ENCODE assay signal across 1 cellular context in the genomic region with DNA sequence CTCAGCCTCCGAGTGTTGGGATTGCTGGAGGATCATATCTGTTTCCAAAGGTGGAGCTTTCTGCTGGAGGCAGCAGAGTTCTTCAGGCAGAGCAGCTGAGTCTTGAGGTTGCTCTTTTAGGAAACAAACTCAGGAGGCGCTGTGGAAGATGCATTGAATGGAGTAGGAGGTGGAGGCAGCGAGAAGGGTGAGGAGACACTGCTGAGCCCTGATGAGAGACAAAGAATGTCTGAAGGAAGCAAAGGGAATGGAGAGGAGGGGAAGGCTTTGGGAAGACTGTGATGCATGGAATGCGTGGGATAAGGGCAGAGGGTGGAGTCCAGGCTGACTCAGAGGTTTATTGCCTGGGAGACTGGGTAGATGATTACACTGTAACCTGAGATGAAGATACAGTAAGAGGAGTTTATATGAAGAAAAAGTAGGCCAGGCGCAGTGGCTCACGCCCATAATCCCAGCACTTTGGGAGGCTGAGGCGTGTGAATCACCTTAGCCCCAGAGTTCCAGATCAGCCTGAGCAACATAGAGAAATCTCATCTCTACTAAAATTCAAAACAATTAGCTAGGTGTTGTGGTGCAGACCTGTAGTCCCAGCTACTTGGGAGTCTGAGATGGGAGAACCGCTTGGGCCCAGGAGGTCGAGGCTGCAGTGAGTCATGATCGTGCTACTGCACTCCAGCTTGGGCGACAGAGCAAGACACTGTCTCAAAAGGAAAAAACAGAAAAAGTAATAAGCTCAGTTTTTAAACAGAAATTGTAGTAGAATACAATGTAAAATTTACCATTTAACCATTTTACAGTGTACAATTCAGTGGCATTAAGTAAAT.
A peak's percentile ranks its signal among the peaks of the same experiment; 100 is the strongest.
TF ChIP-seq lines count a peak whose summit lies in the region.

No MANE protein-coding gene starts in this region.

TF ChIP-seq in HEK293, 187 proteins besides CTCF, POLR2A, EP300 and RAD21 (continued from another document and continues in another):
- TF ChIP-seq, protein P1, sequence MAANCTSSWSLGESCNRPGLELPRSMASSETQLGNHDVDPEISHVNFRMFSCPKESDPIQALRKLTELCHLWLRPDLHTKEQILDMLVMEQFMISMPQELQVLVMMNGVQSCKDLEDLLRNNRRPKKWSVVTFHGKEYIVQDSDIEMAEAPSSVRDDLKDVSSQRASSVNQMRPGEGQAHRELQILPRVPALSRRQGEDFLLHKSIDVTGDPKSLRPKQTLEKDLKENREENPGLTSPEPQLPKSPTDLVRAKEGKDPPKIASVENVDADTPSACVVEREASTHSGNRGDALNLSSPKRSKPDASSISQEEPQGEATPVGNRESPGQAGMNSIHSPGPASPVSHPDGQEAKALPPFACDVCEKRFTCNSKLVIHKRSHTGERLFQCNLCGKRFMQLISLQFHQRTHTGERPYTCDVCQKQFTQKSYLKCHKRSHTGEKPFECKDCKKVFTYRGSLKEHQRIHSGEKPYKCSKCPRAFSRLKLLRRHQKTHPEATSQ (tag by site-specific recombination; IDR thresholded peaks at IDR 0.05): no peak; the same call in 1 of the 2 replicates
- TF ChIP-seq, protein P2, sequence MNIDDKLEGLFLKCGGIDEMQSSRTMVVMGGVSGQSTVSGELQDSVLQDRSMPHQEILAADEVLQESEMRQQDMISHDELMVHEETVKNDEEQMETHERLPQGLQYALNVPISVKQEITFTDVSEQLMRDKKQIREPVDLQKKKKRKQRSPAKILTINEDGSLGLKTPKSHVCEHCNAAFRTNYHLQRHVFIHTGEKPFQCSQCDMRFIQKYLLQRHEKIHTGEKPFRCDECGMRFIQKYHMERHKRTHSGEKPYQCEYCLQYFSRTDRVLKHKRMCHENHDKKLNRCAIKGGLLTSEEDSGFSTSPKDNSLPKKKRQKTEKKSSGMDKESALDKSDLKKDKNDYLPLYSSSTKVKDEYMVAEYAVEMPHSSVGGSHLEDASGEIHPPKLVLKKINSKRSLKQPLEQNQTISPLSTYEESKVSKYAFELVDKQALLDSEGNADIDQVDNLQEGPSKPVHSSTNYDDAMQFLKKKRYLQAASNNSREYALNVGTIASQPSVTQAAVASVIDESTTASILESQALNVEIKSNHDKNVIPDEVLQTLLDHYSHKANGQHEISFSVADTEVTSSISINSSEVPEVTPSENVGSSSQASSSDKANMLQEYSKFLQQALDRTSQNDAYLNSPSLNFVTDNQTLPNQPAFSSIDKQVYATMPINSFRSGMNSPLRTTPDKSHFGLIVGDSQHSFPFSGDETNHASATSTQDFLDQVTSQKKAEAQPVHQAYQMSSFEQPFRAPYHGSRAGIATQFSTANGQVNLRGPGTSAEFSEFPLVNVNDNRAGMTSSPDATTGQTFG (tag by site-specific recombination; IDR thresholded peaks at IDR 0.05; ENCODE audit: borderline replicate concordance): no peak
- TF ChIP-seq ZNF2 (tag by site-specific recombination; IDR thresholded peaks at IDR 0.05) (peak; percentile 99), ZNF214 (tag by site-specific recombination; IDR thresholded peaks at IDR 0.05; ENCODE audit: borderline replicate concordance) (no peak), GLIS1 (tag by site-specific recombination; IDR thresholded peaks at IDR 0.05) (peak; percentile 85), ZNF221 (tag by site-specific recombination; IDR thresholded peaks at IDR 0.05; ENCODE audit: borderline replicate concordance) (no peak), OVOL3 (tag by site-specific recombination; IDR thresholded peaks at IDR 0.05) (peak; percentile 46; the same call in 1 of the 2 replicates), ZNF266 (tag by site-specific recombination; IDR thresholded peaks at IDR 0.05; ENCODE audit: low read depth) (no peak), ZNF341 (tag by site-specific recombination; IDR thresholded peaks at IDR 0.05; ENCODE audit: low read depth) (peak; percentile 78), ZNF530 (tag by site-specific recombination; IDR thresholded peaks at IDR 0.05; ENCODE audit: low read depth) (no peak), ZFP69B (tag by site-specific recombination; IDR thresholded peaks at IDR 0.05) (peak; percentile 91; the same call in 1 of the 2 replicates), ZNF48 (tag by site-specific recombination; IDR thresholded peaks at IDR 0.05) (no peak), ZNF501 (tag by site-specific recombination; IDR thresholded peaks at IDR 0.05) (0 out of 2 replicates have a peak, but pooled peaks have one; percentile 28), ZNF585B (tag by site-specific recombination; IDR thresholded peaks at IDR 0.05) (no peak), ZNF549 (tag by site-specific recombination; IDR thresholded peaks at IDR 0.05) (no peak), KLF1 (tag by site-specific recombination; IDR thresholded peaks at IDR 0.05) (peak; percentile 99), SP3 (tag by site-specific recombination; IDR thresholded peaks at IDR 0.05) (peak; percentile 79), RBAK (tag by site-specific recombination; IDR thresholded peaks at IDR 0.05) (no peak), ZBTB17 (tag by site-specific recombination; IDR thresholded peaks at IDR 0.05) (peak; percentile 100), ZBTB7A (tag by site-specific recombination; IDR thresholded peaks at IDR 0.05; ENCODE audit: low read depth) (no peak), ZNF140 (tag by site-specific recombination; IDR thresholded peaks at IDR 0.05) (no peak), ZNF558 (tag by site-specific recombination; IDR thresholded peaks at IDR 0.05) (peak; percentile 20; the same call in 1 of the 2 replicates), ZNF624 (tag by site-specific recombination; IDR thresholded peaks at IDR 0.05) (no peak), ZNF23 (tag by site-specific recombination; IDR thresholded peaks at IDR 0.05; ENCODE audit: borderline replicate concordance) (no peak), ZNF777 (tag by site-specific recombination; IDR thresholded peaks at IDR 0.05; ENCODE audit: borderline replicate concordance) (no peak), OSR2 (tag by site-specific recombination; IDR thresholded peaks at IDR 0.05) (peak; percentile 95), KLF8 (tag by site-specific recombination; IDR thresholded peaks at IDR 0.05) (peak; percentile 97), ZNF366 (tag by site-specific recombination; conservative IDR thresholded peaks at IDR 0.05) (peak; percentile 97), ZNF843 (tag by site-specific recombination; IDR thresholded peaks at IDR 0.05) (peak; percentile 78), ZNF37A (tag by site-specific recombination; IDR thresholded peaks at IDR 0.05) (no peak), ZNF184 (tag by site-specific recombination; IDR thresholded peaks at IDR 0.05) (no peak; the same call in none of the 2 replicates), GLI2 (tag by site-specific recombination; IDR thresholded peaks at IDR 0.05; ENCODE audit: borderline replicate concordance, low read depth) (no peak), ZNF19 (tag by site-specific recombination; IDR thresholded peaks at IDR 0.05; ENCODE audit: low read depth) (no peak), PRDM10 (tag by site-specific recombination; IDR thresholded peaks at IDR 0.05) (peak; percentile 71), ZNF791 (tag by site-specific recombination; IDR thresholded peaks at IDR 0.05) (no peak), ZNF157 (tag by site-specific recombination; IDR thresholded peaks at IDR 0.05) (no peak), SP7 (tag by site-specific recombination; IDR thresholded peaks at IDR 0.05) (peak; percentile 99)
- TF ChIP-seq, protein P3, sequence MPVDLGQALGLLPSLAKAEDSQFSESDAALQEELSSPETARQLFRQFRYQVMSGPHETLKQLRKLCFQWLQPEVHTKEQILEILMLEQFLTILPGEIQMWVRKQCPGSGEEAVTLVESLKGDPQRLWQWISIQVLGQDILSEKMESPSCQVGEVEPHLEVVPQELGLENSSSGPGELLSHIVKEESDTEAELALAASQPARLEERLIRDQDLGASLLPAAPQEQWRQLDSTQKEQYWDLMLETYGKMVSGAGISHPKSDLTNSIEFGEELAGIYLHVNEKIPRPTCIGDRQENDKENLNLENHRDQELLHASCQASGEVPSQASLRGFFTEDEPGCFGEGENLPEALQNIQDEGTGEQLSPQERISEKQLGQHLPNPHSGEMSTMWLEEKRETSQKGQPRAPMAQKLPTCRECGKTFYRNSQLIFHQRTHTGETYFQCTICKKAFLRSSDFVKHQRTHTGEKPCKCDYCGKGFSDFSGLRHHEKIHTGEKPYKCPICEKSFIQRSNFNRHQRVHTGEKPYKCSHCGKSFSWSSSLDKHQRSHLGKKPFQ (tag by site-specific recombination; IDR thresholded peaks at IDR 0.05): no peak; the same call in none of the 2 replicates
- TF ChIP-seq, protein P4, sequence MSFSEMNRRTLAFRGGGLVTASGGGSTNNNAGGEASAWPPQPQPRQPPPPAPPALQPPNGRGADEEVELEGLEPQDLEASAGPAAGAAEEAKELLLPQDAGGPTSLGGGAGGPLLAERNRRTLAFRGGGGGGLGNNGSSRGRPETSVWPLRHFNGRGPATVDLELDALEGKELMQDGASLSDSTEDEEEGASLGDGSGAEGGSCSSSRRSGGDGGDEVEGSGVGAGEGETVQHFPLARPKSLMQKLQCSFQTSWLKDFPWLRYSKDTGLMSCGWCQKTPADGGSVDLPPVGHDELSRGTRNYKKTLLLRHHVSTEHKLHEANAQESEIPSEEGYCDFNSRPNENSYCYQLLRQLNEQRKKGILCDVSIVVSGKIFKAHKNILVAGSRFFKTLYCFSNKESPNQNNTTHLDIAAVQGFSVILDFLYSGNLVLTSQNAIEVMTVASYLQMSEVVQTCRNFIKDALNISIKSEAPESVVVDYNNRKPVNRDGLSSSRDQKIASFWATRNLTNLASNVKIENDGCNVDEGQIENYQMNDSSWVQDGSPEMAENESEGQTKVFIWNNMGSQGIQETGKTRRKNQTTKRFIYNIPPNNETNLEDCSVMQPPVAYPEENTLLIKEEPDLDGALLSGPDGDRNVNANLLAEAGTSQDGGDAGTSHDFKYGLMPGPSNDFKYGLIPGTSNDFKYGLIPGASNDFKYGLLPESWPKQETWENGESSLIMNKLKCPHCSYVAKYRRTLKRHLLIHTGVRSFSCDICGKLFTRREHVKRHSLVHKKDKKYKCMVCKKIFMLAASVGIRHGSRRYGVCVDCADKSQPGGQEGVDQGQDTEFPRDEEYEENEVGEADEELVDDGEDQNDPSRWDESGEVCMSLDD (tag by site-specific recombination; IDR thresholded peaks at IDR 0.05): no peak
- TF ChIP-seq, protein P5, sequence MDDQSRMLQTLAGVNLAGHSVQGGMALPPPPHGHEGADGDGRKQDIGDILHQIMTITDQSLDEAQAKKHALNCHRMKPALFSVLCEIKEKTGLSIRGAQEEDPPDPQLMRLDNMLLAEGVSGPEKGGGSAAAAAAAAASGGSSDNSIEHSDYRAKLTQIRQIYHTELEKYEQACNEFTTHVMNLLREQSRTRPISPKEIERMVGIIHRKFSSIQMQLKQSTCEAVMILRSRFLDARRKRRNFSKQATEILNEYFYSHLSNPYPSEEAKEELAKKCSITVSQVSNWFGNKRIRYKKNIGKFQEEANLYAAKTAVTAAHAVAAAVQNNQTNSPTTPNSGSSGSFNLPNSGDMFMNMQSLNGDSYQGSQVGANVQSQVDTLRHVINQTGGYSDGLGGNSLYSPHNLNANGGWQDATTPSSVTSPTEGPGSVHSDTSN (CRISPR knock-in tag; IDR thresholded peaks at IDR 0.05): no peak
- TF ChIP-seq, protein P6, sequence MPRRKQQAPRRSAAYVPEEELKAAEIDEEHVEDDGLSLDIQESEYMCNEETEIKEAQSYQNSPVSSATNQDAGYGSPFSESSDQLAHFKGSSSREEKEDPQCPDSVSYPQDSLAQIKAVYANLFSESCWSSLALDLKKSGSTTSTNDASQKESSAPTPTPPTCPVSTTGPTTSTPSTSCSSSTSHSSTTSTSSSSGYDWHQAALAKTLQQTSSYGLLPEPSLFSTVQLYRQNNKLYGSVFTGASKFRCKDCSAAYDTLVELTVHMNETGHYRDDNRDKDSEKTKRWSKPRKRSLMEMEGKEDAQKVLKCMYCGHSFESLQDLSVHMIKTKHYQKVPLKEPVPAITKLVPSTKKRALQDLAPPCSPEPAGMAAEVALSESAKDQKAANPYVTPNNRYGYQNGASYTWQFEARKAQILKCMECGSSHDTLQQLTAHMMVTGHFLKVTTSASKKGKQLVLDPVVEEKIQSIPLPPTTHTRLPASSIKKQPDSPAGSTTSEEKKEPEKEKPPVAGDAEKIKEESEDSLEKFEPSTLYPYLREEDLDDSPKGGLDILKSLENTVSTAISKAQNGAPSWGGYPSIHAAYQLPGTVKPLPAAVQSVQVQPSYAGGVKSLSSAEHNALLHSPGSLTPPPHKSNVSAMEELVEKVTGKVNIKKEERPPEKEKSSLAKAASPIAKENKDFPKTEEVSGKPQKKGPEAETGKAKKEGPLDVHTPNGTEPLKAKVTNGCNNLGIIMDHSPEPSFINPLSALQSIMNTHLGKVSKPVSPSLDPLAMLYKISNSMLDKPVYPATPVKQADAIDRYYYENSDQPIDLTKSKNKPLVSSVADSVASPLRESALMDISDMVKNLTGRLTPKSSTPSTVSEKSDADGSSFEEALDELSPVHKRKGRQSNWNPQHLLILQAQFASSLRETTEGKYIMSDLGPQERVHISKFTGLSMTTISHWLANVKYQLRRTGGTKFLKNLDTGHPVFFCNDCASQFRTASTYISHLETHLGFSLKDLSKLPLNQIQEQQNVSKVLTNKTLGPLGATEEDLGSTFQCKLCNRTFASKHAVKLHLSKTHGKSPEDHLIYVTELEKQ (tag by site-specific recombination; IDR thresholded peaks at IDR 0.05; ENCODE audit: borderline replicate concordance): peak; percentile 60
- TF ChIP-seq, protein P7, sequence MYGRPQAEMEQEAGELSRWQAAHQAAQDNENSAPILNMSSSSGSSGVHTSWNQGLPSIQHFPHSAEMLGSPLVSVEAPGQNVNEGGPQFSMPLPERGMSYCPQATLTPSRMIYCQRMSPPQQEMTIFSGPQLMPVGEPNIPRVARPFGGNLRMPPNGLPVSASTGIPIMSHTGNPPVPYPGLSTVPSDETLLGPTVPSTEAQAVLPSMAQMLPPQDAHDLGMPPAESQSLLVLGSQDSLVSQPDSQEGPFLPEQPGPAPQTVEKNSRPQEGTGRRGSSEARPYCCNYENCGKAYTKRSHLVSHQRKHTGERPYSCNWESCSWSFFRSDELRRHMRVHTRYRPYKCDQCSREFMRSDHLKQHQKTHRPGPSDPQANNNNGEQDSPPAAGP (tag by site-specific recombination; IDR thresholded peaks at IDR 0.05): peak; percentile 99
